In genomic region chr11:66341502-66342126, GRCh38 we compare ENCODE assay signal across 1 cellular context.
TF ChIP-seq lines count a peak whose summit lies in the region.

No MANE protein-coding gene starts in this region.

TF ChIP-seq in HepG2, 621 proteins besides CTCF, POLR2A, EP300 and RAD21:
- TF ChIP-seq ATF4 (CRISPR knock-in tag; IDR thresholded peaks at IDR 0.05) (no peak), MNT (IDR thresholded peaks at IDR 0.05) (peak; percentile 21; the same call in 1 of the 2 replicates)
